In the genomic region with DNA sequence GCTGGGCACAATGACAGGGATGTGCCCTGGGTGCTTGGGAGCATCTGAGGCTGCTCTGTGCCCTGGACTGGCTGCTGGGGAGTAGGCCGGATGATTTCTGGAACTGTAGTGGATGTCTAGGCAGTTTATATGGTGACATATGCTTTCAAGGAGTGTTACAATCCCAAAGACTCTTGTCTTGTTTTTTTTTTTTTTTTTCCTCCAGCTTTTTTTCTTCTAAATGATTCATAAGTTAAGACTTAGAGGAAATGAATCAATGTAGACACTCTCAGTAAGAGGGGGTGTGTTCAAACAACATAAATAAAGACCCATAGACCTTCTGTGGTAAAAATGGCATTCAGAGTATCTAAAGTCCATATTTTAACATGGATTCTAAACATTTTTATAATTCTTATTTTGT, we compare ENCODE assay signal across 2 cellular contexts.
A peak's percentile ranks its signal among the peaks of the same experiment; 100 is the strongest.
TF ChIP-seq lines count a peak whose summit lies in the region.

No MANE protein-coding gene starts in this region.

TF ChIP-seq in IMR-90, 13 proteins besides CTCF, POLR2A, EP300 and RAD21:
- no peak for TF ChIP-seq CEBPB (IDR thresholded peaks at IDR 0.05; ENCODE audit: low read depth, low read length)
- TF ChIP-seq FOS (IDR thresholded peaks at IDR 0.05; ENCODE audit: low read depth, low read length), result peak; percentile 26; the same call in 1 of the 2 replicates

TF ChIP-seq in H1, 55 proteins besides CTCF, POLR2A, EP300 and RAD21:
- TF ChIP-seq CHD1 (IDR thresholded peaks at IDR 0.05; ENCODE audit: low read depth, low read length) (no peak), RBBP5 (IDR thresholded peaks at IDR 0.05; ENCODE audit: borderline replicate concordance, low read depth, low read length) (no peak), EZH2 (IDR thresholded peaks at IDR 0.05; ENCODE audit: low read depth, low read length, severe bottlenecking) (no peak), TCF12 (IDR thresholded peaks at IDR 0.05; ENCODE audit: low read depth, low read length) (no peak), CHD2 (IDR thresholded peaks at IDR 0.05; ENCODE audit: low read length) (no peak), YY1 (IDR thresholded peaks at IDR 0.05; ENCODE audit: low read depth, low read length) (no peak), FOSL1 (IDR thresholded peaks at IDR 0.05; ENCODE audit: insufficient read depth, low read depth, low read length) (no peak), KDM1A (IDR thresholded peaks at IDR 0.05; ENCODE audit: borderline replicate concordance, low read length) (no peak), BACH1 (IDR thresholded peaks at IDR 0.05; ENCODE audit: low read length) (no peak), JUND (IDR thresholded peaks at IDR 0.05; ENCODE audit: low read length) (no peak)
